In the genomic region with DNA sequence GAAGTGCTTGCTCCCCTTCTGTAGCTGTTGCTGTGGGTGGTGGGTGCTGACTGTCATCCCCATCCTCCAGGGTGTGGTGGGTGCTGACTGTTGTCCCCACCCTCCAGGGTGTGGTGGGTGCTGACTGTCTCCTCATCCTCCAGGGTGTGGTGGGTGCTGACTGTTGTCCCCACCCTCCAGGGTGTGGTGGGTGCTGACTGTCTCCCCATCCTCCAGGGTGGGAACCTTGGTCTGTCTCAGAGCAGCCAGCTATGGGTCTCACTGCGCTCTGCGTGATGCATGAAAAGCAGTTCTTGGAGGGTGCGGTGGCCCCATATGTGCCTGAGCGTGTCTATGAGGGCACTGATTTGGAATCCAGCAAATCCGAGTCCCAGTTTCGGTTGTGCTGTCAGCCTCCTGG, we compare ENCODE assay signal across 20 cellular contexts.
A peak's percentile ranks its signal among the peaks of the same experiment; 100 is the strongest.
DNase-seq lines count a peak whose midpoint lies in the region; ATAC-seq, FAIRE-seq and TF ChIP-seq lines count a peak whose summit lies in the region.
"Had no signal": no experiment of that assay in that cellular context is flagged by ENCODE, and none has a peak within 500 bp of the region (broad histone marks: within the 10 kb centered on the region; RNA-seq: fewer than 3 reads in every experiment).

No MANE protein-coding gene starts in this region.

- peaks cover 34% of the 10 kb centered on the region for H3K4me1 ChIP-seq in CD8-positive, alpha-beta T cell (ENCODE audit: insufficient read depth, low read length)
- H3K4me1 ChIP-seq in kidney (ENCODE audit: control insufficient read depth in 1 of 2, insufficient read depth in 1 of 2, low read depth in 1 of 2, low read length in 2 of 2), result no peaks in the 10 kb centered on the region

- H3K27ac ChIP-seq in CD8-positive, alpha-beta T cell (ENCODE audit: low read depth, low read length), result no peak overlapping the region
- no peak overlapping the region for H3K27ac ChIP-seq in kidney (ENCODE audit: low read depth in 2 of 2, low read length in 2 of 2)
- H3K27ac ChIP-seq: SJSA1 had no signal

- FAIRE-seq in kidney (lab: Jason Lieb, UNC), result no peak

- peak; percentile 32 for ATAC-seq in CD8-positive, alpha-beta T cell
- no peak for ATAC-seq in WTC11
- ATAC-seq in GM18867 (IDR thresholded peaks at IDR 0.05; ENCODE audit: unreplicated experiment), result no peak
- no peak for ATAC-seq in HG02759 (IDR thresholded peaks at IDR 0.05; ENCODE audit: unreplicated experiment)
- ATAC-seq: PC-3 had no signal

- POLR2A ChIA-PET in CD8-positive, alpha-beta T cell (lab: Charles Lee), result no interaction called here
- POLR2A ChIA-PET in WTC11 (lab: Charles Lee), result no interaction called here

- H3K36me3 Mint-ChIP-seq in CD14-positive monocyte (peaks cover 21 to 23% of the 10 kb centered on the region in 2 donors), WTC11 (no peaks in the 10 kb centered on the region)
- H3K36me3 Mint-ChIP-seq in CD8-positive, alpha-beta T cell, result peaks cover 26% of the 10 kb centered on the region

- CTCF ChIA-PET in CD8-positive, alpha-beta T cell (lab: Charles Lee), result interaction anchor here (1.0 kb wide), 1 partner anchor 22 kb away, joined by 3 read pairs; no protein-coding TSS in a partner anchor
- CTCF ChIA-PET in WTC11 (lab: Charles Lee), result interaction anchor here (1.0 kb wide), 1 partner anchor 190 kb away, joined by 4 read pairs; no protein-coding TSS in a partner anchor

- H3K4me3 Mint-ChIP-seq in CD14-positive monocyte (peak overlapping the region; percentile 35 to 39), WTC11 (no peak overlapping the region)
- H3K4me3 Mint-ChIP-seq in CD8-positive, alpha-beta T cell, result peak overlapping the region; percentile 22
- H3K4me3 Mint-ChIP-seq: B cell; CD4-positive, alpha-beta T cell; HFFc6 had no signal

- intact Hi-C loops in CD14-positive monocyte (cut with micrococcal nuclease), result no loop called here
- intact Hi-C loops in CD8-positive, alpha-beta T cell (cut with DNase I, micrococcal nuclease), result no loop called here
- intact Hi-C loops in kidney (cut with DNase I), result no loop called here

- H3K27me3 Mint-ChIP-seq in CD14-positive monocyte (ENCODE audit: low read depth in 3 of 3) (peaks cover 0 to 2% (median 0%) of the 10 kb centered on the region in 3 donors), WTC11 (ENCODE audit: low read depth) (no peaks in the 10 kb centered on the region)
- no peaks in the 10 kb centered on the region for H3K27me3 Mint-ChIP-seq in CD8-positive, alpha-beta T cell (ENCODE audit: low read depth)
- H3K27me3 Mint-ChIP-seq: B cell; CD4-positive, alpha-beta T cell had no signal

- H3K9ac ChIP-seq in kidney (ENCODE audit: low read length in 2 of 2), result no peak overlapping the region

- TF ChIP-seq CTCF in CD14-positive monocyte (IDR thresholded peaks at IDR 0.05), result no peak
- TF ChIP-seq CTCF in CD8-positive, alpha-beta T cell (IDR thresholded peaks at IDR 0.05), result no peak
- TF ChIP-seq CTCF in WTC11 (IDR thresholded peaks at IDR 0.05), result no peak
- no peak for TF ChIP-seq CTCF in epithelial cell of esophagus (IDR thresholded peaks at IDR 0.05; ENCODE audit: insufficient read depth, low read depth, low read length, missing control alignments)
- no peak for TF ChIP-seq CTCF in kidney (IDR thresholded peaks at IDR 0.05; ENCODE audit: borderline replicate concordance, extremely low read depth, insufficient read depth)

- H3K27ac Mint-ChIP-seq in CD14-positive monocyte (peak overlapping the region in 2 of 7 donors; percentile 5 to 38), WTC11 (peak overlapping the region; percentile 50; the same call in 1 of the 2 replicates)
- no peak overlapping the region for H3K27ac Mint-ChIP-seq in CD8-positive, alpha-beta T cell
- H3K27ac Mint-ChIP-seq: B cell; CD4-positive, alpha-beta T cell; HFFc6 had no signal

- H3K9me3 Mint-ChIP-seq in CD14-positive monocyte, result no peaks in the 10 kb centered on the region
- no peaks in the 10 kb centered on the region for H3K9me3 Mint-ChIP-seq in CD8-positive, alpha-beta T cell
- no peaks in the 10 kb centered on the region for H3K9me3 Mint-ChIP-seq in WTC11
- H3K9me3 Mint-ChIP-seq: CD4-positive, alpha-beta T cell; HFFc6 had no signal

- H3K9me3 ChIP-seq in CD8-positive, alpha-beta T cell (ENCODE audit: low read length), result no peaks in the 10 kb centered on the region
- H3K9me3 ChIP-seq in kidney (ENCODE audit: control insufficient read depth in 1 of 2, low read length in 2 of 2), result no peaks in the 10 kb centered on the region
- H3K9me3 ChIP-seq: MG63, SJSA1 had no signal

- no peak for DNase-seq in CD14-positive monocyte (ENCODE audit: low spot score)
- DNase-seq in CD8-positive, alpha-beta T cell, result no peak
- DNase-seq in WTC11 (ENCODE audit: low spot score), result no peak
- peak; percentile 32 for DNase-seq in epithelial cell of esophagus (ENCODE audit: low read depth)
- no peak for DNase-seq in kidney
- no peak for DNase-seq in stimulated activated CD4-positive, alpha-beta T cell treated with anti-CD3 and anti-CD28 coated beads, Interleukin-2, amount 100 ng/mL, for 48 hours
- DNase-seq: CD4-positive, alpha-beta T cell; DMS79; HFFc6; Karpas-422; MG63; NCI-H1092; NCI-H146; NCI-H2081; NCI-H748 treated with DMSO at 0.1 percent for 48 hours; PC-3 had no signal

- peaks cover 60% of the 10 kb centered on the region for H3K4me1 Mint-ChIP-seq in CD14-positive monocyte
- H3K4me1 Mint-ChIP-seq in CD8-positive, alpha-beta T cell (ENCODE audit: low read depth), result peaks cover 62% of the 10 kb centered on the region
- H3K4me1 Mint-ChIP-seq in WTC11, result peaks cover 48% of the 10 kb centered on the region

- no peaks in the 10 kb centered on the region for H3K27me3 ChIP-seq in CD8-positive, alpha-beta T cell (ENCODE audit: insufficient read depth, low read length)
- H3K27me3 ChIP-seq: MG63, SJSA1 had no signal

- H3K4me3 ChIP-seq in CD8-positive, alpha-beta T cell (ENCODE audit: low read depth, low read length), result no peak overlapping the region
- no peak overlapping the region for H3K4me3 ChIP-seq in epithelial cell of esophagus (ENCODE audit: low read length)
- H3K4me3 ChIP-seq in kidney (ENCODE audit: low read length in 2 of 2), result no peak overlapping the region
- H3K4me3 ChIP-seq: MG63, SJSA1 had no signal

- no peaks in the 10 kb centered on the region for H3K36me3 ChIP-seq in CD8-positive, alpha-beta T cell (ENCODE audit: insufficient read depth, low read length)
- peaks cover 0 to 2% of the 10 kb centered on the region in 2 donors for H3K36me3 ChIP-seq in kidney (ENCODE audit: control insufficient read depth in 1 of 2, insufficient read depth in 2 of 2, low read length in 2 of 2)

TF ChIP-seq in WTC11, 78 proteins besides CTCF, POLR2A, EP300 and RAD21:
- TF ChIP-seq GRHL2 (CRISPR knock-in tag; IDR thresholded peaks at IDR 0.05; ENCODE audit: insufficient replicate concordance, severe bottlenecking), result no peak
- no peak for TF ChIP-seq ZNF671 (CRISPR knock-in tag; IDR thresholded peaks at IDR 0.05)
- TF ChIP-seq ELF4 (CRISPR knock-in tag; IDR thresholded peaks at IDR 0.05; ENCODE audit: low read depth), result no peak
- no peak for TF ChIP-seq NR2C2 (CRISPR knock-in tag; IDR thresholded peaks at IDR 0.05)
- no peak for TF ChIP-seq NR3C1 (CRISPR knock-in tag; conservative IDR thresholded peaks at IDR 0.05; ENCODE audit: low read depth)
